ENCODE assay signal across 7 cellular contexts in the genomic region with DNA sequence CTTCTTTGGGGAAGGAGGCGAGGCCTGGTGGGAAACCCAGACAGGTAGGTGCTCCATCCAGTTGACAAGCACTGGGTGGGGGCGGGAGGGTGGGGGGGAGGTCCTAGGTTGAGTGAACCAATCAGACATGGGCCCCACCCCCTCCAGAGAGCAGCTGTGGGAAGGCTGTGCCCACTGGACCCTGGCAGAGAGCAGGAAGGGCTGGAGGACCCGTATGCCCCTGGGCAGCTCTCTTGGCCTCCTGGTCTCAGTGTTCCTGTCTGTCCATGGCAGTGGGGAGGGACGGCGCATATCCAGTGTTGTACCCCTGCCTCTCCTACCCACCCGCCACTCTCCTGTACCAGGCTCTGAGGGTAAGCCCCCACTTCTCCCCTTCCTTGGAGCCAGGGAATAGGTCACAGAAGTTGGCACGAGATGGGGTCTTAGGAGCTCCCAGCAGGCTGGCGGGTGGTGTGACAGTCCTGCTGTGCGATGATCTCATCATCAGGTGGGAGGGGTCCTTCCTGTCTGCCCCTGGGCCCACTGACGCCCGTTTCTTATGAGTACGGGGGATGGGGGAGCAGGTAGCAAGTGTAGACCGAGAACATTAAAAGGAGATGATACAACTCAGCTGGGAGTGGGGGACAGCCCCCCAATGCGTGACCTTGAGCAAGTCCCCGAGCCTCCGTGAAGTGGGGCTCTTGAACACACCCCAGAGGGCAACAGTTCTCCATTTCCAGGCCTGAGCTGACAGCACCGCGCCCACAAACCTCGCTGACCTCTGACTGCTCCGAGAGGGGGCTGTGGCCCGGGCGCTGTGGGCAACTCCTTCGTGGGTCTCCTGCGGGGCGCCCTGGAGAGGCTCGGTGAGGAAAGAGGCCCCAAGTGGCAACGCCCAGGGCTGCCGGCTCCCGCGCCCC. TPM values are rescaled to one million over a fixed set of nuclear protein-coding genes. Genes with fewer than 3 reads are reported as not detected.
DNase-seq lines count a peak whose midpoint lies in the region; ATAC-seq and TF ChIP-seq lines count a peak whose summit lies in the region.

No MANE protein-coding gene starts in this region.

- no peaks in the 10 kb centered on the region for H3K27me3 ChIP-seq in effector memory CD4-positive, alpha-beta T cell (replicated peaks; ENCODE audit: control insufficient read depth, insufficient read depth, low read length, poor library complexity, severe bottlenecking)

- CTCF ChIA-PET in OCI-LY7 (lab: Charles Lee; ENCODE audit: unreplicated experiment) = no interaction called here

- H3K27ac ChIP-seq in OCI-LY7 (ENCODE audit: low read depth, low read length, poor library complexity, severe bottlenecking) = no peak overlapping the region
- H3K27ac ChIP-seq in effector memory CD4-positive, alpha-beta T cell (ENCODE audit: insufficient read depth, low read length, poor library complexity, severe bottlenecking) = no peak overlapping the region

- H2AFZ ChIP-seq in OCI-LY7 (ENCODE audit: low read length) = peak overlapping the region; percentile 42; the same call in 1 of the 2 replicates

- no peak for ATAC-seq in HG02798 (IDR thresholded peaks at IDR 0.05; ENCODE audit: poor library complexity, unreplicated experiment)

- no peak for TF ChIP-seq CTCF in GM12865 (IDR thresholded peaks at IDR 0.05; ENCODE audit: insufficient read depth, low read depth, low read length, missing control alignments)
- TF ChIP-seq CTCF in OCI-LY7 (conservative IDR thresholded peaks at IDR 0.05; ENCODE audit: low read length) = no peak

- no peaks in the 10 kb centered on the region for H3K9me3 ChIP-seq in OCI-LY7 (ENCODE audit: low read length)
- no peaks in the 10 kb centered on the region for H3K9me3 ChIP-seq in effector memory CD4-positive, alpha-beta T cell (ENCODE audit: control insufficient read depth, low read length)

- DNase-seq in GM12865 (ENCODE audit: low read depth) = no peak
- DNase-seq in OCI-LY7 (ENCODE audit: low spot score) = peak; percentile 44
- DNase-seq in effector memory CD4-positive, alpha-beta T cell = no peak
- no peak for DNase-seq in skeletal muscle cell (ENCODE audit: low read depth)
- DNase-seq in NCI-H82 (lab: John Stamatoyannopoulos, UW) = no peak
- no peak for DNase-seq in 8988T

- H3K36me3 ChIP-seq in OCI-LY7 (ENCODE audit: insufficient read depth, low read length) = no peaks in the 10 kb centered on the region
- H3K36me3 ChIP-seq in effector memory CD4-positive, alpha-beta T cell (ENCODE audit: control insufficient read depth, insufficient read depth, low read length) = no peaks in the 10 kb centered on the region

- H3K79me2 ChIP-seq in OCI-LY7 (ENCODE audit: insufficient read depth, low read depth, low read length) = peaks cover 11% of the 10 kb centered on the region; the same call in 1 of the 2 replicates

- peak overlapping the region; percentile 59 for H3K4me2 ChIP-seq in OCI-LY7 (ENCODE audit: low read length)

- peaks cover 49% of the 10 kb centered on the region for H3K4me1 ChIP-seq in OCI-LY7 (ENCODE audit: insufficient read depth, low read length, poor library complexity, severe bottlenecking)
- peaks cover 25% of the 10 kb centered on the region for H3K4me1 ChIP-seq in effector memory CD4-positive, alpha-beta T cell (ENCODE audit: control insufficient read depth, insufficient read depth, low read length, poor library complexity, severe bottlenecking)

- H4K20me1 ChIP-seq in OCI-LY7 (ENCODE audit: insufficient read depth, low read length) = no peaks in the 10 kb centered on the region

- POLR2A ChIA-PET in OCI-LY7 (lab: Charles Lee) = interaction anchor here (1.0 kb wide), 2 partner anchors 29 to 31 kb away, joined by 3 to 4 read pairs; no protein-coding TSS in a partner anchor

- no TSS peak for BruUV-seq in OCI-LY7 (replicated peaks; lab: Mats Ljungman, UMichigan)

- intact Hi-C loops in OCI-LY7 (cut with micrococcal nuclease; ENCODE audit: unreplicated experiment) = loop anchor here (2.0 to 10.0 kb wide), 3 partner anchors 105 to 213 kb away; a partner anchor contains a TSS

- no peaks in the 10 kb centered on the region for H3K9me2 ChIP-seq in OCI-LY7 (ENCODE audit: insufficient read depth, low read length)

- H3K4me3 ChIP-seq in GM12865 (ENCODE audit: low read depth, low read length) (peak overlapping the region; percentile 61), OCI-LY7 (ENCODE audit: low read depth, low read length, poor library complexity, severe bottlenecking) (peak overlapping the region; percentile 68), skeletal muscle cell (ENCODE audit: low read depth, low read length) (peak overlapping the region; percentile 59)
- peak overlapping the region; percentile 55 for H3K4me3 ChIP-seq in effector memory CD4-positive, alpha-beta T cell (ENCODE audit: insufficient read depth, low read depth, low read length, poor library complexity, severe bottlenecking)

RNA-seq across cellular contexts. Expression of a gene that starts 1.2 kb away (rescaled TPM):
- 0.98 and 2.1 TPM in 2 replicates for total RNA-seq in OCI-LY7 (2014; rRNA removed; shearing (Covaris generic))
- total RNA-seq in OCI-LY7 (2022) = 11.9 and 14.2 TPM in 2 replicates
